In genomic region chr14:56494167-56494566, GRCh38 we compare ENCODE assay signal across 18 cellular contexts.
DNase-seq lines count a peak whose midpoint lies in the region; ATAC-seq and TF ChIP-seq lines count a peak whose summit lies in the region.
"Had no signal": no experiment of that assay in that cellular context is flagged by ENCODE, and none has a peak within 500 bp of the region (broad histone marks: within the 10 kb centered on the region; RNA-seq: fewer than 3 reads in every experiment).

No MANE protein-coding gene starts in this region.

- H3K27ac ChIP-seq in esophagus muscularis mucosa (replicated peaks in 1 of 4), result no peak overlapping the region
- no peak overlapping the region for H3K27ac ChIP-seq in psoas muscle
- H3K27ac ChIP-seq in CD4-positive, alpha-beta memory T cell (ENCODE audit: low read depth, low read length), result no peak overlapping the region
- H3K27ac ChIP-seq: A549; BLaER1 treated with 17β-estradiol and CSF1 and Interleukin-3, amounts not matched to agents 10 nM and 100 nM; KMS-11 had no signal

- ATAC-seq in Right ventricle myocardium superior (ENCODE audit: poor library complexity) (peak; percentile 93), psoas muscle (peak; percentile 51 to 89 (median 82)), HG03432 (IDR thresholded peaks at IDR 0.05; ENCODE audit: unreplicated experiment) (no peak)
- ATAC-seq: A549 had no signal

- TF ChIP-seq POLR2A in esophagus muscularis mucosa (IDR thresholded peaks at IDR 0.05; ENCODE audit: low read depth), result no peak

- no peak overlapping the region for H3K4me3 ChIP-seq in esophagus muscularis mucosa
- no peak overlapping the region for H3K4me3 ChIP-seq in psoas muscle
- no peak overlapping the region for H3K4me3 ChIP-seq in CD4-positive, alpha-beta memory T cell (ENCODE audit: low read length in 2 of 2)
- H3K4me3 ChIP-seq: A549; BLaER1 treated with 17β-estradiol and CSF1 and Interleukin-3, amounts not matched to agents 10 nM and 100 nM had no signal

- no peak for TF ChIP-seq EP300 in esophagus muscularis mucosa (IDR thresholded peaks at IDR 0.05)

- POLR2A ChIA-PET in CD4-positive, alpha-beta memory T cell (lab: Charles Lee; ENCODE audit: partially characterized antibody), result no interaction called here

- H3K9me3 Mint-ChIP-seq in CD4-positive, alpha-beta memory T cell, result no peaks in the 10 kb centered on the region
- H3K9me3 Mint-ChIP-seq: CD8-positive, alpha-beta memory T cell had no signal

- no peaks in the 10 kb centered on the region for H3K36me3 ChIP-seq in esophagus muscularis mucosa
- no peaks in the 10 kb centered on the region for H3K36me3 ChIP-seq in psoas muscle (ENCODE audit: insufficient read depth in 1 of 2, low read depth in 1 of 2)
- no peaks in the 10 kb centered on the region for H3K36me3 ChIP-seq in CD4-positive, alpha-beta memory T cell (ENCODE audit: insufficient read depth, low read length)
- H3K36me3 ChIP-seq: BLaER1 treated with 17β-estradiol and CSF1 and Interleukin-3, amounts not matched to agents 10 nM and 100 nM had no signal

- H3K9me3 ChIP-seq in esophagus muscularis mucosa (no peaks in the 10 kb centered on the region), psoas muscle (no peaks in the 10 kb centered on the region)
- no peaks in the 10 kb centered on the region for H3K9me3 ChIP-seq in CD4-positive, alpha-beta memory T cell (ENCODE audit: control insufficient read depth in 1 of 2, low read length in 2 of 2)
- H3K9me3 ChIP-seq: A549; BLaER1 treated with 17β-estradiol and CSF1 and Interleukin-3, amounts not matched to agents 10 nM and 100 nM; SK-N-SH had no signal

- H3K4me1 ChIP-seq in esophagus muscularis mucosa, result peaks cover 0 to 6% (median 6%) of the 10 kb centered on the region in 4 donors
- peaks cover 6% of the 10 kb centered on the region for H3K4me1 ChIP-seq in psoas muscle
- H3K4me1 ChIP-seq in CD4-positive, alpha-beta memory T cell (ENCODE audit: insufficient read depth, low read length), result peaks cover 6% of the 10 kb centered on the region
- H3K4me1 ChIP-seq: A549 had no signal

- H3K36me3 Mint-ChIP-seq in CD4-positive, alpha-beta memory T cell, result no peaks in the 10 kb centered on the region
- H3K36me3 Mint-ChIP-seq: CD8-positive, alpha-beta memory T cell had no signal

- WGBS in esophagus muscularis mucosa, result 80% methylated on average over 1 of the region's 3 CpGs
- 28 to 30% (median 29%) methylated on average over 3 of the region's 3 CpGs for WGBS in psoas muscle, 3 donors

- CTCF ChIA-PET in CD4-positive, alpha-beta memory T cell (lab: Charles Lee; ENCODE audit: partially characterized antibody), result interaction anchor here (0.9 kb wide), 1 partner anchor 85 kb away, joined by 4 read pairs; no protein-coding TSS in a partner anchor

- H3K4me1 Mint-ChIP-seq in CD4-positive, alpha-beta memory T cell, result peaks cover 4 to 6% (median 5%) of the 10 kb centered on the region in 4 donors

- H3K27me3 ChIP-seq in esophagus muscularis mucosa (no peaks in the 10 kb centered on the region), psoas muscle (ENCODE audit: insufficient read depth in 3 of 3, low read length in 2 of 3) (no peaks in the 10 kb centered on the region)
- no peaks in the 10 kb centered on the region for H3K27me3 ChIP-seq in CD4-positive, alpha-beta memory T cell (ENCODE audit: insufficient read depth, low read length)
- H3K27me3 ChIP-seq: BLaER1 treated with 17β-estradiol and CSF1 and Interleukin-3, amounts not matched to agents 10 nM and 100 nM had no signal

- no peak overlapping the region for H3K27ac Mint-ChIP-seq in CD4-positive, alpha-beta memory T cell
- H3K27ac Mint-ChIP-seq: CD8-positive, alpha-beta memory T cell had no signal

- peak; percentile 38 for DNase-seq in Right ventricle myocardium superior
- DNase-seq in cardiac septum (ENCODE audit: low spot score), result no peak
- peak; percentile 23 to 52 for DNase-seq in NCI-H446 (lab: John Stamatoyannopoulos, UW)
- DNase-seq in esophagus muscularis mucosa (ENCODE audit: extremely low spot score), result peak; percentile 75
- no peak for DNase-seq in psoas muscle
- DNase-seq in activated T-cell treated with anti-CD3 and anti-CD28 coated beads for 4 hours, result no peak
- no peak for DNase-seq in CD4-positive, alpha-beta memory T cell
- DNase-seq: CD8-positive, alpha-beta memory T cell; NCI-H1436; NCI-H2107; NCI-H345; NCI-H526 treated with DMSO at 0.1 percent for 48 hours; SHP77; SK-N-SH had no signal

- H3K4me3 Mint-ChIP-seq in CD4-positive, alpha-beta memory T cell, result no peak overlapping the region
- H3K4me3 Mint-ChIP-seq: CD8-positive, alpha-beta memory T cell had no signal

- peaks cover 0 to 3% of the 10 kb centered on the region in 2 donors for H3K27me3 Mint-ChIP-seq in CD4-positive, alpha-beta memory T cell

- intact Hi-C loops in Right ventricle myocardium superior (cut with DNase I), result loop anchor here (5.0 kb wide), 1 partner anchor 823 kb away; no protein-coding TSS in a partner anchor
- intact Hi-C loops in cardiac septum (cut with DNase I), result loop anchor here (5.0 to 10.0 kb wide), 3 partner anchors 81 to 823 kb away; partner anchors contain the start of gene TMEM260
- intact Hi-C loops in esophagus muscularis mucosa (cut with DNase I), result no loop called here
- intact Hi-C loops in psoas muscle (cut with DNase I), result loop anchor here (5.0 kb wide), 3 partner anchors 83 to 823 kb away; partner anchors contain the start of gene TMEM260 (in 1 of the 2)
- intact Hi-C loops in CD4-positive, alpha-beta memory T cell (cut with micrococcal nuclease), result no loop called here

- TF ChIP-seq CTCF in esophagus muscularis mucosa (IDR thresholded peaks at IDR 0.05) (no peak), psoas muscle (IDR thresholded peaks at IDR 0.05) (no peak)

Comparison
In these comparisons a context has a peak if more than half of its experiments do, and no peak if none do; other contexts are left out.
1. DNase-seq: peak in Right ventricle myocardium superior (single experiment), NCI-H446 (2 of 2) and esophagus muscularis mucosa (single experiment); none in cardiac septum (single experiment), psoas muscle (0 of 2), activated T-cell treated with anti-CD3 and anti-CD28 coated beads for 4 hours (single experiment) and CD4-positive, alpha-beta memory T cell (0 of 5).
2. intact Hi-C loops: an anchor here in Right ventricle myocardium superior (5.0 kb wide), cardiac septum (5.0 to 10.0 kb wide) and psoas muscle (5.0 kb wide); none called in esophagus muscularis mucosa and CD4-positive, alpha-beta memory T cell.